In the genomic region with DNA sequence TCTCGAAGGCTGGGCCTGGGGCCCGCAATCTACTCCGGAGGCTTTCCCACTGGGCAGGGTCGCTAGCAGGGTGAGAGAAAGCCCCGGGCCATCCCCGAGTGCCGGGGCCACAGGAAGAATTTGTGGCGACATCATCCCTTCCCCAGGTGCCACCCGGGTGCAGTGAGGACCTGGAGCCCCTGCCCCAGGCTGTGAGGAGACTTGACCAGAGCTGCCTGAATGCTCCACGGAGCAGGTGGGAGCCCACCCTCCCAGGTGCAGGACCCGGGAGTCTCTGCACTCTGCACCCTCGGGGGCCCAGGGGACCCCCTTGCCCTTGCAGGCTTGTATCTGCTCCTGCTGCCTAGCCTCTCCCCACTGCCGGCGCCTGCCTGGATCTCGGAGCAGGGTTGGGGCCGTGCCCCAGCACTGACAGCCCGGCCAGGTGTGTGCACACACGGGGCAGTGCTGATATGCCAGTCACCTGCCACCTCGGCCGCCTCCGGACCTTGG, we compare ENCODE assay signal across 9 cellular contexts.
DNase-seq lines count a peak whose midpoint lies in the region; ATAC-seq and TF ChIP-seq lines count a peak whose summit lies in the region.
"Had no signal": no experiment of that assay in that cellular context is flagged by ENCODE, and none has a peak within 500 bp of the region (broad histone marks: within the 10 kb centered on the region; RNA-seq: fewer than 3 reads in every experiment).

No MANE protein-coding gene starts in this region.

- H3K36me3 ChIP-seq in ACC112 (ENCODE audit: insufficient read depth, low read length): no peaks in the 10 kb centered on the region

- H3K4me3 ChIP-seq in ACC112 (ENCODE audit: low read depth, low read length): peak overlapping the region; percentile 90
- peak overlapping the region; percentile 56 for H3K4me3 ChIP-seq in astrocyte of the cerebellum (ENCODE audit: low read depth, low read length)
- H3K4me3 ChIP-seq: lung had no signal

- H3K9me3 Mint-ChIP-seq in memory B cell: peaks cover 3% of the 10 kb centered on the region

- H3K27ac Mint-ChIP-seq in memory B cell: no peak overlapping the region

- in situ Hi-C loops in astrocyte of the cerebellum (cut with HindIII; ENCODE audit: low sequenced_read_pairs): no loop called here

- peak overlapping the region; percentile 87 for H2AFZ ChIP-seq in ACC112 (ENCODE audit: low read length, unreplicated experiment)

- peaks cover 7% of the 10 kb centered on the region for H3K27me3 Mint-ChIP-seq in memory B cell

- ATAC-seq in HG02678 (IDR thresholded peaks at IDR 0.05; ENCODE audit: unreplicated experiment) (peak; percentile 9), memory B cell (ENCODE audit: low read depth) (no peak)

- H3K4me1 Mint-ChIP-seq in memory B cell: peaks cover 5% of the 10 kb centered on the region

- H3K4me1 ChIP-seq in ACC112 (ENCODE audit: control insufficient read depth, insufficient read depth, low read length, unreplicated experiment): peaks cover 20% of the 10 kb centered on the region

- no peak overlapping the region for H3K27ac ChIP-seq in ACC112 (ENCODE audit: low read depth, low read length)

- no peaks in the 10 kb centered on the region for H3K36me3 Mint-ChIP-seq in memory B cell

- no peaks in the 10 kb centered on the region for H3K27me3 ChIP-seq in ACC112 (ENCODE audit: insufficient read depth, low read length)

- no peaks in the 10 kb centered on the region for H3K79me2 ChIP-seq in ACC112 (ENCODE audit: control insufficient read depth, insufficient read depth, low read length, unreplicated experiment)

- TF ChIP-seq CTCF in astrocyte of the cerebellum (IDR thresholded peaks at IDR 0.05; ENCODE audit: low read depth, low read length, missing control alignments): no peak

- DNase-seq in astrocyte of the cerebellum (ENCODE audit: low read depth): no peak
- peak in 1 of 2 donors; percentile 13 for DNase-seq in memory B cell (ENCODE audit: low spot score in 2 of 2)
- DNase-seq in NCI-H2227 (lab: John Stamatoyannopoulos, UW; ENCODE audit: unreplicated experiment): no peak
- no peak for DNase-seq in activated CD4-positive, alpha-beta T cell treated with anti-CD3 and anti-CD28 coated beads for 1 hour
- no peak for DNase-seq in NK-92 treated with Interleukin-12 subunit alpha and Interleukin-12 subunit beta, amount 100 ng/mL, for 24 hours (lab: John Stamatoyannopoulos, UW)
- no peak for DNase-seq in NCI-H1092 (lab: John Stamatoyannopoulos, UW)

- peak overlapping the region; percentile 86 for H3K4me3 Mint-ChIP-seq in memory B cell
